Comparison of ENCODE assay signal across 22 cellular contexts in the genomic region with DNA sequence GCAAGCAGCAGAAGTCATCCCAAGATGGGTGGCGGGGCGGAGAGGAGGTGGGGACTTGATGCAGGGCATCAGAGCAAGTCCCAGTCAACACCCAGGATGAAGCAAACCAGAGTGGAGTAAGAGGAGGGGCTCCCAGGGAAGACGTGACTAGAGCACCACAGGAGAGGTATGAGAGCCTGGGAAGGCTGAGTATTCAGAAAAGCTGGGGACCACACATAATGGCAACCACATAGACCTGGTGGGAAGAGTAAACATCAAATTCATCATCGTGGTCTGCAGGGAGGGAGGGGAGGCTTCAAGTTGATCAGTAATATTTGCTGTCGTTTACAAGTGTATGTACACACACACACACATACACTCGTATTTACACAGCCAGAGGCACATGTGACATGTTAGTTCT.
"Had no signal": no experiment of that assay in that cellular context is flagged by ENCODE, and none has a peak within 500 bp of the region (broad histone marks: within the 10 kb centered on the region; RNA-seq: fewer than 3 reads in every experiment).

No MANE protein-coding gene starts in this region.

- H3K27ac Mint-ChIP-seq: activated CD4-positive, alpha-beta T cell treated with anti-CD3 and anti-CD28 coated beads for 36 hours; dendritic cell treated with granulocyte-macrophage colony-stimulating factor and Interleukin-4, amounts not matched to agents 40 ng/mL and 50 ng/mL, for 4 days had no signal

- H3K9me3 ChIP-seq: body of pancreas, testis, upper lobe of left lung had no signal

- H3K27me3 ChIP-seq: body of pancreas, cardiac muscle cell, testis, upper lobe of left lung had no signal

- H3K4me3 Mint-ChIP-seq: activated CD4-positive, alpha-beta T cell treated with anti-CD3 and anti-CD28 coated beads for 36 hours; dendritic cell treated with granulocyte-macrophage colony-stimulating factor and Interleukin-4, amounts not matched to agents 40 ng/mL and 50 ng/mL, for 4 days had no signal

- H3K4me1 ChIP-seq: body of pancreas, testis, upper lobe of left lung had no signal

- H3K27ac ChIP-seq: body of pancreas, cardiac muscle cell, testis, upper lobe of left lung had no signal

- H3K4me1 Mint-ChIP-seq: activated CD4-positive, alpha-beta T cell treated with anti-CD3 and anti-CD28 coated beads for 36 hours had no signal

- DNase-seq: activated CD4-positive, alpha-beta T cell treated with anti-CD3 and anti-CD28 coated beads for 36 hours; activated CD4-positive, alpha-beta T cell treated with anti-CD3 and anti-CD28 coated beads, Interleukin-2, amount 50 U/mL, for 4 hours; activated effector memory CD4-positive, alpha-beta T cell treated with anti-CD3 and anti-CD28 coated beads, Interleukin-2, amount 50 U/mL, for 16 hours; activated naive CD4-positive, alpha-beta T cell treated with anti-CD3 and anti-CD28 coated beads, Interleukin-2, amount 50 U/mL, for 16 hours; activated T-cell treated with anti-CD3 and anti-CD28 coated beads, Interleukin-2, amount 50 U/mL, for 48 hours; anterior cingulate cortex; effector CD4-positive, alpha-beta T cell; foreskin melanocyte; hippocampal formation; kidney glomerular epithelial cell; left ventricle myocardium superior; posterior cingulate gyrus; small intestine; stimulated activated CD4-positive, alpha-beta T cell treated with anti-CD3 and anti-CD28 coated beads, Interleukin-2, amount 100 ng/mL, for 24 hours; stimulated activated naive CD4-positive, alpha-beta T cell; T-helper 9 cell; testis; upper lobe of left lung had no signal

- H3K27me3 Mint-ChIP-seq: activated CD4-positive, alpha-beta T cell treated with anti-CD3 and anti-CD28 coated beads for 36 hours; dendritic cell treated with granulocyte-macrophage colony-stimulating factor and Interleukin-4, amounts not matched to agents 40 ng/mL and 50 ng/mL, for 4 days had no signal

- ATAC-seq: activated CD4-positive, alpha-beta T cell treated with anti-CD3 and anti-CD28 coated beads for 36 hours; body of pancreas; left ventricle myocardium superior; sciatic nerve had no signal

- H3K4me3 ChIP-seq: body of pancreas, cardiac muscle cell, testis, upper lobe of left lung had no signal

- H3K9me3 Mint-ChIP-seq: dendritic cell treated with granulocyte-macrophage colony-stimulating factor and Interleukin-4, amounts not matched to agents 40 ng/mL and 50 ng/mL, for 4 days had no signal
